In the genomic region with DNA sequence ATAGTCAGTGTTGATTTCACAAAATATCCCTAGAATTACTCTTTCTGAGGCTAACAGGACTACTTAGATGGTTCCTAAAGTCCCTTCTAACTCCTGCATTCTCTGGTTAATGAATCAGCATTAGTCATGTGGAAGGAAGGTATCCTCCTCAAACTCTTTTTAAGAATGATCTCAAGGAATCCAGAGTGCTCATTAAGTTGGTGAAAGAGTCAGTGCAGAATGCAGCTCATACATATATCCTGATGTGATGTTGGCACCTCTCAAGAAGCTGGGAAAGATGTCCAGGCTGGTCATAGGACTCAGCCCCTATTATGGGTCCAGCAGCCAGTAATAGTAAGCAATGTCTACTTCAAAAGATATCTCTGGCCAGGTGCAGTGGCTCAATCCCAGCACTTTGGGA, we compare ENCODE assay signal across 11 cellular contexts.
DNase-seq lines count a peak whose midpoint lies in the region; FAIRE-seq and TF ChIP-seq lines count a peak whose summit lies in the region.
"Had no signal": no experiment of that assay in that cellular context is flagged by ENCODE, and none has a peak within 500 bp of the region (broad histone marks: within the 10 kb centered on the region; RNA-seq: fewer than 3 reads in every experiment).

No MANE protein-coding gene starts in this region.

- H3K4me3 ChIP-seq in AG04450 (ENCODE audit: low read depth, low read length) (no peak overlapping the region), HUES48 (ENCODE audit: low read depth, low read length) (no peak overlapping the region), keratinocyte (ENCODE audit: control insufficient read depth in 2 of 3, extremely low read depth in 1 of 3, insufficient read depth in 2 of 3, low read depth in 1 of 3, low read length in 3 of 3) (no peak overlapping the region)

- intact Hi-C loops in cardiac septum (cut with DNase I), result no loop called here

- H3K4me1 ChIP-seq in HUES48 (ENCODE audit: control insufficient read depth, insufficient read depth, low read length) (peaks cover 26% of the 10 kb centered on the region), keratinocyte (ENCODE audit: control insufficient read depth, extremely low read depth, insufficient read depth, low read length) (peaks cover 32% of the 10 kb centered on the region)

- FAIRE-seq in keratinocyte (lab: Jason Lieb, UNC) (peak; percentile 63), D721Med (lab: Jason Lieb, UNC) (no peak)

- no peaks in the 10 kb centered on the region for H3K79me2 ChIP-seq in keratinocyte (ENCODE audit: control insufficient read depth, insufficient read depth, low read length)

- H2AFZ ChIP-seq in keratinocyte (ENCODE audit: control insufficient read depth, low read length), result no peak overlapping the region

- TF ChIP-seq CTCF in AG04450 (IDR thresholded peaks at IDR 0.05; ENCODE audit: low read depth, low read length), result no peak
- no peak for TF ChIP-seq CTCF in keratinocyte (optimal IDR thresholded peaks at IDR 0.05 in 1 of 3, IDR thresholded peaks at IDR 0.05 in 1 of 3, conservative IDR thresholded peaks at IDR 0.05 in 1 of 3; ENCODE audit: extremely low read depth in 1 of 3, insufficient read depth in 2 of 3, low read length in 3 of 3)
- TF ChIP-seq CTCF in D721Med (IDR thresholded peaks at IDR 0.05; ENCODE audit: insufficient read depth, missing control alignments), result no peak

- no peak overlapping the region for H3K4me2 ChIP-seq in keratinocyte (ENCODE audit: control insufficient read depth, extremely low read depth, insufficient read depth, low read depth, low read length)

- POLR2A ChIA-PET in AG04450 (lab: Yijun Ruan, JAX), result interaction anchor here (0.5 to 1.2 kb wide), 4 partner anchors 30 to 98 kb away, joined by 3 to 7 read pairs (median 5); partner anchors contain the start of gene UBB

- no peaks in the 10 kb centered on the region for H3K9me1 ChIP-seq in keratinocyte (ENCODE audit: control insufficient read depth, extremely low read depth, insufficient read depth, low read length)

- no peaks in the 10 kb centered on the region for H4K20me1 ChIP-seq in keratinocyte (ENCODE audit: control insufficient read depth, extremely low read depth, insufficient read depth, low read length)

- H3K27me3 ChIP-seq in AG04450 (ENCODE audit: control insufficient read depth, insufficient read depth, low read length) (no peaks in the 10 kb centered on the region), HUES48 (ENCODE audit: control insufficient read depth, insufficient read depth, low read length) (peaks cover 8% of the 10 kb centered on the region), keratinocyte (ENCODE audit: control insufficient read depth, extremely low read depth, insufficient read depth, low read length) (no peaks in the 10 kb centered on the region)

- CTCF ChIA-PET in AG04450 (lab: Charles Lee), result no interaction called here

- H3K9me3 ChIP-seq in AG04450 (ENCODE audit: control insufficient read depth, insufficient read depth, low read length) (no peaks in the 10 kb centered on the region; the same call in 1 of the 2 replicates), HUES48 (ENCODE audit: control insufficient read depth, insufficient read depth, low read length) (peaks cover 6% of the 10 kb centered on the region), keratinocyte (ENCODE audit: control insufficient read depth, low read depth, low read length) (no peaks in the 10 kb centered on the region)

- H3K27ac ChIP-seq in AG04450 (ENCODE audit: low read depth, low read length) (peak overlapping the region; percentile 42), HUES48 (ENCODE audit: low read depth, low read length) (peak overlapping the region; percentile 12), keratinocyte (ENCODE audit: control insufficient read depth, insufficient read depth, low read length) (no peak overlapping the region)
- H3K27ac ChIP-seq: HL-60 had no signal

- H3K9ac ChIP-seq in HUES48 (ENCODE audit: low read depth, low read length) (no peak overlapping the region), keratinocyte (ENCODE audit: control insufficient read depth, extremely low read depth, insufficient read depth, low read length) (no peak overlapping the region)

- DNase-seq in AG04450 (ENCODE audit: low read depth, low spot score) (peak; percentile 66), astrocyte of the hippocampus (ENCODE audit: low read depth, low spot score) (peak; percentile 85), keratinocyte (ENCODE audit: low read depth, low spot score) (no peak), HUDEP-2 (lab: John Stamatoyannopoulos, UW; ENCODE audit: unreplicated experiment in 76 of 76) (no peak), activated T-cell treated with anti-CD3 and anti-CD28 coated beads for 4 hours (no peak), cardiac septum (ENCODE audit: low spot score) (no peak), D721Med (ENCODE audit: insufficient read length, low spot score) (no peak)
- DNase-seq: GF-D8, NCI-H526 treated with DMSO at 0.1 percent for 48 hours had no signal

- dilution Hi-C loops in keratinocyte (cut with MboI; ENCODE audit: extremely low pct_ligation_motif_present, low sequenced_read_pairs), result no loop called here

- H3K36me3 ChIP-seq in HUES48 (ENCODE audit: control insufficient read depth, insufficient read depth, low read length), result peaks cover 10% of the 10 kb centered on the region; the same call in 1 of the 2 replicates
- no peaks in the 10 kb centered on the region for H3K36me3 ChIP-seq in keratinocyte (ENCODE audit: control insufficient read depth in 2 of 2, extremely low read depth in 1 of 2, insufficient read depth in 2 of 2, low read length in 2 of 2)

Comparison
In these comparisons a context has a peak if more than half of its experiments do, and no peak if none do; other contexts are left out.
1. DNase-seq: peak in AG04450 (single experiment) and astrocyte of the hippocampus (single experiment); none in keratinocyte (single experiment), HUDEP-2 (0 of 76), activated T-cell treated with anti-CD3 and anti-CD28 coated beads for 4 hours (single experiment), cardiac septum (single experiment) and D721Med (single experiment).